Comparison of ENCODE assay signal across 34 cellular contexts in the genomic region with DNA sequence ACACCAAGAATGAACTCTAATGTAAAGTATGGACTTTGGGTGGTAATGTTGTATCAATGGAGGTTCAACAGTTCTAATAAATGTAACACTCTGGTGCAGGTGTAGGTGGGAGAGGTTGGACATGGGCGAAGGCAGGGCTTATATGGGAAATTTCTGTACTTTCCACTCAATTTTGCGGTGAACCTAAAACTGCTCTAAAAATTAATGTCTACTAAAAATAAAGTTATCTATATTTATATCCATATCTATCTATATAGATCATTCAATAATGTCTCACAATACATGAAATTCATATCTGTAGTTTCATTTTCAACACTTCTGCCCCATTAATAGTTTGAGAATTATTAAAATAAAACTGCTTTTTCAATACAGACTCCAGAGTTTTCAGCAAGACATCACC. TPM values are rescaled to one million over a fixed set of nuclear protein-coding genes. Genes with fewer than 3 reads are reported as not detected.
"Had no signal": no experiment of that assay in that cellular context is flagged by ENCODE, and none has a peak within 500 bp of the region (broad histone marks: within the 10 kb centered on the region; RNA-seq: fewer than 3 reads in every experiment).

No MANE protein-coding gene starts in this region.

- H3K36me3 ChIP-seq: Peyer's patch, SJSA1 had no signal

- DNase-seq: activated B cell treated with CpG ODN at 0.5 μM for 24 hours; activated CD4-positive, alpha-beta memory T cell treated with anti-CD3 and anti-CD28 coated beads, Interleukin-2, amount 10 ng/mL, durations not matched to agents 7 days and 5 days; activated CD4-positive, alpha-beta T cell treated with anti-CD3 and anti-CD28 coated beads for 4 hours; activated CD4-positive, alpha-beta T cell treated with anti-CD3 and anti-CD28 coated beads, Interleukin-2, amount 50 U/mL, for 1 hour; activated CD4-positive, CD25-positive, alpha-beta regulatory T cell treated with anti-CD3 and anti-CD28 coated beads, Interleukin-2, amount 50 U/mL, for 72 hours; activated CD8-positive, alpha-beta memory T cell treated with anti-CD3 and anti-CD28 coated beads for 24 hours; activated CD8-positive, alpha-beta memory T cell treated with anti-CD3 and anti-CD28 coated beads, Interleukin-2, amount 10 ng/mL, durations not matched to agents 7 days and 5 days; activated CD8-positive, alpha-beta memory T cell treated with anti-CD3 and anti-CD28 coated beads, Interleukin-2, amount 50 U/mL, for 48 hours; activated effector memory CD4-positive, alpha-beta T cell treated with anti-CD3 and anti-CD28 coated beads, Interleukin-2, amount 50 U/mL, for 16 hours; activated naive CD4-positive, alpha-beta T cell; activated naive CD4-positive, alpha-beta T cell treated with anti-CD3 and anti-CD28 coated beads, Interleukin-2, amount 50 U/mL, for 16 hours; activated naive CD8-positive, alpha-beta T cell treated with anti-CD3 and anti-CD28 coated beads for 36 hours; activated T-cell treated with anti-CD3 and anti-CD28 coated beads, Interleukin-2, amount 50 U/mL, for 48 hours; body of pancreas; NCI-H1105 treated with DMSO at 0.1 percent for 48 hours; NCI-H1436; NCI-H1694; NCI-H1930; NCI-H345; NCI-H524 treated with DMSO at 0.1 percent for 48 hours; PC-3; Peyer's patch; RPMI8226; SHP77 treated with DMSO at 0.1 percent for 48 hours; T-cell; T-helper 2 cell; T-helper 9 cell had no signal

- ATAC-seq: activated CD8-positive, alpha-beta memory T cell treated with anti-CD3 and anti-CD28 coated beads, Interleukin-2, amount 10 ng/mL, durations not matched to agents 7 days and 5 days; body of pancreas; PC-3; SK-N-SH treated with all-trans-retinoic acid at 6 μM for 48 hours; T-cell had no signal

- H3K27ac ChIP-seq: body of pancreas, Peyer's patch, SJSA1, VCaP had no signal

- H3K27me3 Mint-ChIP-seq: activated B cell treated with CpG ODN at 0.5 μM for 24 hours; activated CD4-positive, alpha-beta memory T cell treated with anti-CD3 and anti-CD28 coated beads, Interleukin-2, amount 10 ng/mL, durations not matched to agents 7 days and 5 days; activated CD8-positive, alpha-beta memory T cell treated with anti-CD3 and anti-CD28 coated beads, Interleukin-2, amount 10 ng/mL, durations not matched to agents 7 days and 5 days; activated naive CD8-positive, alpha-beta T cell treated with anti-CD3 and anti-CD28 coated beads for 36 hours; T-cell had no signal

- H3K9me3 ChIP-seq: body of pancreas, Peyer's patch, SJSA1 had no signal

- FAIRE-seq: astrocyte, bronchial epithelial cell, colon had no signal

- H3K4me1 Mint-ChIP-seq: activated CD4-positive, alpha-beta memory T cell treated with anti-CD3 and anti-CD28 coated beads, Interleukin-2, amount 10 ng/mL, durations not matched to agents 7 days and 5 days; activated CD8-positive, alpha-beta memory T cell treated with anti-CD3 and anti-CD28 coated beads, Interleukin-2, amount 10 ng/mL, durations not matched to agents 7 days and 5 days had no signal

- H3K4me3 Mint-ChIP-seq: activated B cell treated with CpG ODN at 0.5 μM for 24 hours; activated CD4-positive, alpha-beta memory T cell treated with anti-CD3 and anti-CD28 coated beads, Interleukin-2, amount 10 ng/mL, durations not matched to agents 7 days and 5 days; activated CD8-positive, alpha-beta memory T cell treated with anti-CD3 and anti-CD28 coated beads, Interleukin-2, amount 10 ng/mL, durations not matched to agents 7 days and 5 days; activated naive CD8-positive, alpha-beta T cell treated with anti-CD3 and anti-CD28 coated beads for 36 hours; T-cell had no signal

- H3K4me3 ChIP-seq: body of pancreas, Peyer's patch, SJSA1 had no signal

- H3K9me3 Mint-ChIP-seq: activated B cell treated with CpG ODN at 0.5 μM for 24 hours; activated naive CD8-positive, alpha-beta T cell treated with anti-CD3 and anti-CD28 coated beads for 36 hours; T-cell had no signal

- H3K27ac Mint-ChIP-seq: activated B cell treated with CpG ODN at 0.5 μM for 24 hours; activated CD4-positive, alpha-beta memory T cell treated with anti-CD3 and anti-CD28 coated beads, Interleukin-2, amount 10 ng/mL, durations not matched to agents 7 days and 5 days; activated CD8-positive, alpha-beta memory T cell treated with anti-CD3 and anti-CD28 coated beads, Interleukin-2, amount 10 ng/mL, durations not matched to agents 7 days and 5 days; activated naive CD8-positive, alpha-beta T cell treated with anti-CD3 and anti-CD28 coated beads for 36 hours had no signal

- H3K27me3 ChIP-seq: body of pancreas, Peyer's patch, SJSA1 had no signal

- H3K4me1 ChIP-seq: body of pancreas, Peyer's patch, SJSA1 had no signal

RNA-seq across cellular contexts. Expression of a gene that starts 49.3 kb away (rescaled TPM):
- total RNA-seq: bronchial epithelial cell, NCI-H460, PC-3, SJSA1 had no signal
